In the genomic region with DNA sequence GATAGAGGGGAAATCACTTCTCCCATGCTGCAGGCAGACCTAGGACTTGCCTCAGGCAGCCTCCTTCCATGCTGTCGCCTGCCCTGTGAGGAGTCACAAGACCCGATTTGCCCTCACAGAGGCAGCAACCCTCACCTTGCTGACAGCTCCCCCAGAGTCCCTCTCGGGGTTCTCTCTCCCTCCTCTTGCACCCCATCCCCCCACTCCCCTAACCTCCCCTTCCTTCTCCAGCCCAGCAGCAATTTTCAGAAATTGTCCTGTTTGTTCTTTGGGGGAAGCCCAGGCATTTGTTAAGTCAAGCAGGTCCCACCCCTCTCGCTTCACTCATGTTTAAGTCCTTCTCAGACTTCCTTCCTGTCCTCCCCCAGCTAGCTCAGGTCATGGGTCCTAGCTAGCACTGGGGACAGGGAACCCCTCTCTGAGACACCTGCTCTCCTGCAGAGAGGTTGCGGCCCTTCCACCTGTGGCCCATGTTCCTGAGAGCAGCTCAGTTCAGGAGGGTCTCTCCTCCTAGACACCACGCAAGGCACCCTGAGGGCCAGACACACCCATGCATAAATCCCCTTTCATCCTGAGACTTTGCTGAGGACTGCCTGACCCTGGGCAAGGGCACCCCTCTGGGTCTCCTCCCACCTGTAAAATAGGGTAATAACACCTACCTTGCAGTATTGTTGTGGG, we compare ENCODE assay signal across 15 cellular contexts. TPM values are rescaled to one million over a fixed set of nuclear protein-coding genes. Genes with fewer than 3 reads are reported as not detected.
DNase-seq lines count a peak whose midpoint lies in the region; ATAC-seq and TF ChIP-seq lines count a peak whose summit lies in the region.
"Had no signal": no experiment of that assay in that cellular context is flagged by ENCODE, and none has a peak within 500 bp of the region (broad histone marks: within the 10 kb centered on the region; RNA-seq: fewer than 3 reads in every experiment).

No MANE protein-coding gene starts in this region.

- TF ChIP-seq POLR2A in testis (IDR thresholded peaks at IDR 0.05): no peak

- peak overlapping the region; percentile 25 to 53 for H3K4me3 Mint-ChIP-seq in activated T-cell treated with anti-CD3 and anti-CD28 coated beads, Interleukin-2, amount 50 U/mL, for 72 hours
- H3K4me3 Mint-ChIP-seq in T-helper 17 cell (no peak overlapping the region), glutamatergic neuron (ENCODE audit: unreplicated experiment) (no peak overlapping the region)

- ATAC-seq in activated T-cell treated with anti-CD3 and anti-CD28 coated beads, Interleukin-2, amount 50 U/mL, for 72 hours (replicated peaks in 1 of 2): no peak
- ATAC-seq in T-helper 17 cell (no peak), HG03139 (IDR thresholded peaks at IDR 0.05; ENCODE audit: unreplicated experiment) (no peak)
- ATAC-seq: HCT116, PC-3 had no signal

- H3K4me3 ChIP-seq in testis: no peak overlapping the region
- H3K4me3 ChIP-seq: tibial nerve had no signal

- no peak overlapping the region for H3K27ac ChIP-seq in testis
- H3K27ac ChIP-seq: tibial nerve had no signal

- H3K36me3 ChIP-seq in testis (ENCODE audit: low read depth, missing control alignments): no peaks in the 10 kb centered on the region
- H3K36me3 ChIP-seq: tibial nerve had no signal

- H3K27ac Mint-ChIP-seq in activated T-cell treated with anti-CD3 and anti-CD28 coated beads, Interleukin-2, amount 50 U/mL, for 72 hours: peak overlapping the region; percentile 65
- peak overlapping the region; percentile 72 for H3K27ac Mint-ChIP-seq in T-helper 17 cell
- no peak overlapping the region for H3K27ac Mint-ChIP-seq in glutamatergic neuron (ENCODE audit: unreplicated experiment)

- H3K4me1 ChIP-seq in testis: peaks cover 48% of the 10 kb centered on the region

- no peaks in the 10 kb centered on the region for H3K27me3 ChIP-seq in testis
- H3K27me3 ChIP-seq: tibial nerve had no signal

- H3K9me3 ChIP-seq in T-helper 17 cell (ENCODE audit: control insufficient read depth, low read length, poor library complexity, severe bottlenecking) (no peaks in the 10 kb centered on the region), testis (no peaks in the 10 kb centered on the region)
- H3K9me3 ChIP-seq: tibial nerve had no signal

- H3K4me1 Mint-ChIP-seq in activated T-cell treated with anti-CD3 and anti-CD28 coated beads, Interleukin-2, amount 50 U/mL, for 72 hours (ENCODE audit: low read depth): peaks cover 44% of the 10 kb centered on the region
- H3K4me1 Mint-ChIP-seq in T-helper 17 cell (peaks cover 28% of the 10 kb centered on the region), glutamatergic neuron (ENCODE audit: low read depth, unreplicated experiment) (no peaks in the 10 kb centered on the region)

- no peak for TF ChIP-seq CTCF in glutamatergic neuron (IDR thresholded peaks at IDR 0.05; ENCODE audit: partially characterized antibody, unreplicated experiment)
- no peak for TF ChIP-seq CTCF in testis (IDR thresholded peaks at IDR 0.05)

- WGBS in testis, 2 donors: 73% methylated on average over 6 of the region's 6 CpGs

- intact Hi-C loops in testis (cut with DNase I; ENCODE audit: low total_unique reads): no loop called here

- no peak for DNase-seq in activated T-cell treated with anti-CD3 and anti-CD28 coated beads, Interleukin-2, amount 50 U/mL, for 72 hours
- DNase-seq in activated T-cell treated with anti-CD3 and anti-CD28 coated beads for 4 hours (no peak), T-helper 17 cell (no peak), glutamatergic neuron (peak; percentile 16), testis (peak; percentile 16), NCI-H2081 treated with DMSO at 0.1 percent for 48 hours (lab: John Stamatoyannopoulos, UW) (no peak), dedifferentiated amniotic fluid mesenchymal stem cell (ENCODE audit: extremely low spot score) (no peak)
- DNase-seq: activated gamma-delta T cell treated with Interleukin-2 at 50 U/mL for 16 hours, NCI-H2081, PC-3, retina, T-helper 9 cell had no signal

- no peaks in the 10 kb centered on the region for H3K9me3 Mint-ChIP-seq in activated T-cell treated with anti-CD3 and anti-CD28 coated beads, Interleukin-2, amount 50 U/mL, for 72 hours
- peaks cover 6% of the 10 kb centered on the region for H3K9me3 Mint-ChIP-seq in glutamatergic neuron (ENCODE audit: unreplicated experiment)

- no peaks in the 10 kb centered on the region for H3K36me3 Mint-ChIP-seq in activated T-cell treated with anti-CD3 and anti-CD28 coated beads, Interleukin-2, amount 50 U/mL, for 72 hours (ENCODE audit: insufficient read depth in 2 of 2)
- no peaks in the 10 kb centered on the region for H3K36me3 Mint-ChIP-seq in T-helper 17 cell (ENCODE audit: low read depth)
- H3K36me3 Mint-ChIP-seq in glutamatergic neuron (ENCODE audit: unreplicated experiment): no peaks in the 10 kb centered on the region

- H3K27me3 Mint-ChIP-seq in activated T-cell treated with anti-CD3 and anti-CD28 coated beads, Interleukin-2, amount 50 U/mL, for 72 hours (ENCODE audit: low read depth): no peaks in the 10 kb centered on the region
- peaks cover 10% of the 10 kb centered on the region for H3K27me3 Mint-ChIP-seq in T-helper 17 cell
- H3K27me3 Mint-ChIP-seq in glutamatergic neuron (ENCODE audit: unreplicated experiment): peaks cover 13% of the 10 kb centered on the region

RNA-seq across cellular contexts. Expression of a gene that starts 6.3 kb away (rescaled TPM):
- 1 to 10 TPM; 2.4 to 3.7 TPM for total RNA-seq in activated T-cell treated with anti-CD3 and anti-CD28 coated beads, Interleukin-2, amount 50 U/mL, for 72 hours
- total RNA-seq in T-helper 17 cell: 1 to 10 TPM in 1 of 2 donors, not detected in 1; 1.3 TPM
- total RNA-seq in glutamatergic neuron (ENCODE audit: unreplicated experiment): 0.44 TPM
- 1 to 10 TPM; 5.3 to 7.6 TPM for total RNA-seq in testis
- 8.3 TPM for polyA plus RNA-seq in testis (ENCODE audit: insufficient read depth, low read depth, low replicate concordance)
- total RNA-seq: PC-3 had no signal

RNA-seq across cellular contexts. Expression of a gene that starts 33.8 kb away (rescaled TPM):
- 1 to 10 TPM; 1.5 to 2.5 TPM for total RNA-seq in activated T-cell treated with anti-CD3 and anti-CD28 coated beads, Interleukin-2, amount 50 U/mL, for 72 hours
- total RNA-seq in T-helper 17 cell (under 1 TPM; 0.21 to 0.92 TPM), glutamatergic neuron (ENCODE audit: unreplicated experiment) (0.07 TPM), testis (1 to 10 TPM; 3.0 to 6.1 TPM)
- 1.6 TPM for polyA plus RNA-seq in testis (ENCODE audit: insufficient read depth, low read depth, low replicate concordance)
- total RNA-seq: PC-3 had no signal

RNA-seq across cellular contexts. Expression of a gene that starts 45.6 kb away (rescaled TPM):
- total RNA-seq in activated T-cell treated with anti-CD3 and anti-CD28 coated beads, Interleukin-2, amount 50 U/mL, for 72 hours: under 1 TPM; 0.17 to 0.25 TPM
- under 1 TPM in 1 of 2 donors, not detected in 1; 0.62 TPM for total RNA-seq in T-helper 17 cell
- 57.1 TPM for total RNA-seq in glutamatergic neuron (ENCODE audit: unreplicated experiment)
- 100 to 1,000 TPM; 191 to 439 TPM for total RNA-seq in testis
- 186 TPM for polyA plus RNA-seq in testis (ENCODE audit: insufficient read depth, low read depth, low replicate concordance)
- total RNA-seq: PC-3 had no signal

Comparison
In these comparisons a context has a peak if more than half of its experiments do, and no peak if none do; other contexts are left out.
1. DNase-seq: peak in glutamatergic neuron (single experiment) and testis (single experiment); none in activated T-cell treated with anti-CD3 and anti-CD28 coated beads, Interleukin-2, amount 50 U/mL, for 72 hours (0 of 2), activated T-cell treated with anti-CD3 and anti-CD28 coated beads for 4 hours (single experiment), T-helper 17 cell (0 of 3), NCI-H2081 treated with DMSO at 0.1 percent for 48 hours (single experiment) and dedifferentiated amniotic fluid mesenchymal stem cell (single experiment).
2. H3K4me3 Mint-ChIP-seq: peak in activated T-cell treated with anti-CD3 and anti-CD28 coated beads, Interleukin-2, amount 50 U/mL, for 72 hours (2 of 2); none in T-helper 17 cell (single experiment) and glutamatergic neuron (single experiment).
3. RNA of a gene that starts 45.6 kb away (total RNA-seq): 191 to 439 TPM in testis and 57.1 TPM in glutamatergic neuron (single experiment); 0.62 TPM in T-helper 17 cell and 0.17 to 0.25 TPM in activated T-cell treated with anti-CD3 and anti-CD28 coated beads, Interleukin-2, amount 50 U/mL, for 72 hours; every median in the first group is over 10 times any median in the second.